9 cellular contexts compared by ENCODE assay signal in genomic region chr9:98191210-98191609, GRCh38. TPM values are rescaled to one million over a fixed set of nuclear protein-coding genes. Genes with fewer than 3 reads are reported as not detected.
DNase-seq lines count a peak whose midpoint lies in the region; ATAC-seq, FAIRE-seq and TF ChIP-seq lines count a peak whose summit lies in the region.
"Had no signal": no experiment of that assay in that cellular context is flagged by ENCODE, and none has a peak within 500 bp of the region (broad histone marks: within the 10 kb centered on the region; RNA-seq: fewer than 3 reads in every experiment).

No MANE protein-coding gene starts in this region.

- in situ Hi-C loops in HAP-1 (cut with MboI; ENCODE audit: low sequenced_read_pairs) = no loop called here

- H3K9me3 ChIP-seq in HAP-1 (no peaks in the 10 kb centered on the region), small intestine (ENCODE audit: control insufficient read depth, low read depth) (no peaks in the 10 kb centered on the region), left ventricle myocardium inferior (replicated peaks) (no peaks in the 10 kb centered on the region)
- H3K9me3 ChIP-seq: pancreas had no signal

- H3K27me3 Mint-ChIP-seq in activated B cell treated with CpG ODN at 0.5 μM for 24 hours (no peaks in the 10 kb centered on the region), glutamatergic neuron (ENCODE audit: unreplicated experiment) (peaks cover 9% of the 10 kb centered on the region)

- H3K9me3 Mint-ChIP-seq in activated B cell treated with CpG ODN at 0.5 μM for 24 hours = no peaks in the 10 kb centered on the region
- peaks cover 9% of the 10 kb centered on the region for H3K9me3 Mint-ChIP-seq in glutamatergic neuron (ENCODE audit: unreplicated experiment)

- CTCF ChIA-PET in activated B cell treated with CpG ODN at 0.5 μM for 24 hours (lab: Charles Lee) = no interaction called here

- intact Hi-C loops in activated B cell treated with CpG ODN at 0.5 μM for 24 hours (cut with micrococcal nuclease) = loop anchor here (5.0 kb wide), 2 partner anchors 104 to 606 kb away; partner anchors contain the start of gene ANKS6
- intact Hi-C loops in left ventricle myocardium inferior (cut with micrococcal nuclease) = no loop called here

- POLR2A ChIA-PET in activated B cell treated with CpG ODN at 0.5 μM for 24 hours (lab: Charles Lee) = interaction anchor here (0.5 to 1.5 kb wide), 3 partner anchors 72 to 1616 kb away, joined by 3 to 10 read pairs (median 4); partner anchors contain the start of gene TRIM14

- H3K4me3 ChIP-seq in HAP-1 (peak overlapping the region; percentile 60), small intestine (ENCODE audit: low read depth in 1 of 2, low read length in 2 of 2) (peak overlapping the region in 1 of 2 donors; percentile 93), left ventricle myocardium inferior (no peak overlapping the region)

- DNase-seq in HAP-1 (ENCODE audit: low spot score in 2 of 2) (no peak), activated B cell treated with CpG ODN at 0.5 μM for 24 hours (no peak), glutamatergic neuron (no peak), small intestine (no peak), urothelium cell line (ENCODE audit: low spot score) (no peak), left ventricle myocardium inferior (no peak)
- DNase-seq: NCI-H1930 had no signal

- ATAC-seq in activated B cell treated with CpG ODN at 0.5 μM for 24 hours (ENCODE audit: low read depth) (no peak), HG02938 (IDR thresholded peaks at IDR 0.05; ENCODE audit: unreplicated experiment) (no peak)

- H3K4me1 Mint-ChIP-seq in activated B cell treated with CpG ODN at 0.5 μM for 24 hours (peaks cover 5% of the 10 kb centered on the region), glutamatergic neuron (ENCODE audit: low read depth, unreplicated experiment) (peaks cover 11% of the 10 kb centered on the region)

- H3K27ac ChIP-seq in small intestine (ENCODE audit: low read depth in 1 of 2, low read length in 1 of 2) (peak overlapping the region; percentile 85 to 98), left ventricle myocardium inferior (replicated peaks) (no peak overlapping the region)
- H3K27ac ChIP-seq: pancreas had no signal

- WGBS in small intestine, 3 donors = 37 to 61% (median 57%) methylated on average over 5 of the region's 5 CpGs

- H3K4me3 Mint-ChIP-seq in activated B cell treated with CpG ODN at 0.5 μM for 24 hours = peak overlapping the region; percentile 73
- peak overlapping the region; percentile 78 for H3K4me3 Mint-ChIP-seq in glutamatergic neuron (ENCODE audit: unreplicated experiment)

- peak overlapping the region; percentile 5 for H3K27ac Mint-ChIP-seq in activated B cell treated with CpG ODN at 0.5 μM for 24 hours
- no peak overlapping the region for H3K27ac Mint-ChIP-seq in glutamatergic neuron (ENCODE audit: unreplicated experiment)

- H3K36me3 ChIP-seq in HAP-1 (replicated peaks) = no peaks in the 10 kb centered on the region
- H3K36me3 ChIP-seq in small intestine (ENCODE audit: control insufficient read depth in 2 of 2, insufficient read depth in 2 of 2, low read length in 2 of 2) = peaks cover 0 to 2% of the 10 kb centered on the region in 2 donors
- no peaks in the 10 kb centered on the region for H3K36me3 ChIP-seq in left ventricle myocardium inferior
- H3K36me3 ChIP-seq: pancreas had no signal

- H3K4me1 ChIP-seq in HAP-1 (peaks cover 3% of the 10 kb centered on the region; the same call in 1 of the 2 replicates), small intestine (ENCODE audit: control insufficient read depth in 2 of 2, insufficient read depth in 1 of 2, low read depth in 1 of 2, low read length in 1 of 2) (peaks cover 0 to 2% of the 10 kb centered on the region in 2 donors), left ventricle myocardium inferior (peaks cover 17% of the 10 kb centered on the region)

- TF ChIP-seq CTCF in activated B cell treated with CpG ODN at 0.5 μM for 24 hours (IDR thresholded peaks at IDR 0.05) = no peak
- TF ChIP-seq CTCF in glutamatergic neuron (IDR thresholded peaks at IDR 0.05; ENCODE audit: partially characterized antibody, unreplicated experiment) = no peak
- no peak for TF ChIP-seq CTCF in left ventricle myocardium inferior (IDR thresholded peaks at IDR 0.05; ENCODE audit: borderline replicate concordance)

- no peak for FAIRE-seq in small intestine (lab: Jason Lieb, UNC)
- FAIRE-seq in urothelium cell line (lab: Jason Lieb, UNC) = no peak
- FAIRE-seq: pancreas had no signal

- H3K27me3 ChIP-seq in HAP-1 (ENCODE audit: low read depth) (no peaks in the 10 kb centered on the region), small intestine (ENCODE audit: control insufficient read depth in 2 of 2, insufficient read depth in 2 of 2, low read length in 2 of 2) (no peaks in the 10 kb centered on the region), left ventricle myocardium inferior (ENCODE audit: low read depth) (peaks cover 10% of the 10 kb centered on the region)
- H3K27me3 ChIP-seq: pancreas had no signal

- H3K36me3 Mint-ChIP-seq in activated B cell treated with CpG ODN at 0.5 μM for 24 hours (ENCODE audit: low read depth) (no peaks in the 10 kb centered on the region), glutamatergic neuron (ENCODE audit: unreplicated experiment) (no peaks in the 10 kb centered on the region)

RNA-seq across cellular contexts. Expression of gene CORO2A, which starts 1.2 kb away (rescaled TPM):
- total RNA-seq in activated B cell treated with CpG ODN at 0.5 μM for 24 hours (0.59 and 0.78 TPM in 2 replicates), glutamatergic neuron (ENCODE audit: unreplicated experiment) (23.9 TPM), left ventricle myocardium inferior (0.14 TPM)
- 10 to 100 TPM; 35.1 to 57.0 (median 45.3) TPM for polyA plus RNA-seq in small intestine

Comparison
In these comparisons a context has a peak if more than half of its experiments do, and no peak if none do; other contexts are left out.
1. RNA of gene CORO2A, which starts 1.2 kb away (total RNA-seq): 23.9 TPM in glutamatergic neuron (single experiment); 0.59 to 0.78 TPM in activated B cell treated with CpG ODN at 0.5 μM for 24 hours and 0.14 TPM in left ventricle myocardium inferior (single experiment); every median in the first group is over 10 times any median in the second.